In the genomic region with DNA sequence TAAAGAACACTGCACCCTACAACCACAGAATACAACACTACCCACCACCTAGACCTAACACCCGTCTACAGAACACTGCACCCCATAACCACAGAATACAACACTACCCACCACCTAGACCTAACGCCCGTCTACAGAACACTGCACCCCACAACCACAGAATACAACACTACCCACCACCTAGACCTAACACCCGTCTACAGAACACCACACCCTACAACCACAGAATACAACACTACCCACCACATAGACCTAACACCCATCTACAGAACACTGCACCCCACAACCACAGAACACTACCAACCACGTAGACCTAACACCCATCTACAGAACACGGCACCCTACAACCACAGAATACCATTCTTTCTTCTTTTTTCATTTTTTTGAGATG, we compare ENCODE assay signal across 2 cellular contexts. TPM values are rescaled to one million over a fixed set of nuclear protein-coding genes. Genes with fewer than 3 reads are reported as not detected.
"Had no signal": no experiment of that assay in that cellular context is flagged by ENCODE, and none has a peak within 500 bp of the region (broad histone marks: within the 10 kb centered on the region; RNA-seq: fewer than 3 reads in every experiment).

No MANE protein-coding gene starts in this region.

RNA-seq across cellular contexts. Expression of gene MYL9, which starts 23.4 kb away (rescaled TPM):
- total RNA-seq: OCI-LY7, SK-MEL-5 had no signal
